ENCODE assay signal across 8 cellular contexts in the genomic region with DNA sequence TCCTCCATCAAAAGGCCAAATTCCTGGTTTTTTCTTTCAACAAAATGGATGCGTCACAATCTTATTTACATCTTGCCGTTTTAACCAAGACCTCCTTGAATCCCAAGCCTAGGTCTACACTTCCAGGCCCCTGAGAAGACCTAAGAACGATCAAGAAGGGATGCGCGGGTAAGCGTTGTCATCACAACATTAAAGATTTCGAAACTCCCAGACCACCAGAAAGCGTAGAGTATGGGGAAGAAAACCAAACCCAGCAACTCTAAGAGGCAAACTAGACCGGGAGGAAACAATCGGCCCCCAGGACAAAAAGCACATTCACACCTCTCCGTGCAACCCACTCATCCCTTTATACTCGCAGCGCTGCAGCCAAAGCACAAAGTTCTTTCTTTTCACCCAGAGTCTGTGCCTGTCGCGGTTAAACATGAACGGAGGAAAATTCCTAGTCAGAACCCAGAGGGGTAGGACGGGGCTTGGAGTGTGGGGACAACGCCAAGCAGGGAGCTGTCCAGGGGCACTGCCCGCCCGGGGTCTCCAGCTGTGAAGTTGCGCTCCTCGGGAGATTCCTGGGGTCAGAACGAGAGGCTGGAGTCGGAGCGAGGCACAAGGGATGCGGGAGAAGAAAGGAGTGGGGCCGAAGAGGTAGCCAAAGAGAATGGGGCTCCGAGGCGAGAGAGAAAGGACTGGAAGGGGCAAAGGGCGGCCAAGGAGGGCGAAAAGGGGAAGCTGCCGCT. TPM values are rescaled to one million over a fixed set of nuclear protein-coding genes. Genes with fewer than 3 reads are reported as not detected.
DNase-seq lines count a peak whose midpoint lies in the region; ATAC-seq lines count a peak whose summit lies in the region.

No MANE protein-coding gene starts in this region.

- 1 to 2% (median 1%) methylated on average over 32 of the region's 32 CpGs for WGBS in adipose tissue, 3 donors

- ATAC-seq in HG03342 (IDR thresholded peaks at IDR 0.05; ENCODE audit: unreplicated experiment), result no peak

- DNase-seq in SKM-1 treated with dmso at 0.1 percent for 144 hours (lab: John Stamatoyannopoulos, UW; ENCODE audit: unreplicated experiment) (peak; percentile 68), SKM-1 (lab: John Stamatoyannopoulos, UW; ENCODE audit: unreplicated experiment) (no peak), kidney glomerular epithelial cell (lab: John Stamatoyannopoulos, UW) (no peak)

- H3K4me1 ChIP-seq in iPS-15b (ENCODE audit: control insufficient read depth, insufficient read depth, low read length), result peaks cover 11% of the 10 kb centered on the region
- peaks cover 26 to 50% (median 39%) of the 10 kb centered on the region in 3 donors for H3K4me1 ChIP-seq in skeletal muscle tissue (ENCODE audit: control insufficient read depth in 3 of 3, insufficient read depth in 3 of 3, low read length in 3 of 3)

- H3K9me3 ChIP-seq in KOPT-K1 (ENCODE audit: insufficient read depth, low read length, poor library complexity, severe bottlenecking) (no peaks in the 10 kb centered on the region), iPS-15b (ENCODE audit: control insufficient read depth, insufficient read depth, low read length) (no peaks in the 10 kb centered on the region), skeletal muscle tissue (ENCODE audit: control insufficient read depth in 3 of 3, low read length in 3 of 3) (no peaks in the 10 kb centered on the region)

- H3K36me3 ChIP-seq in KOPT-K1 (ENCODE audit: insufficient read depth, low read length) (peaks cover 17% of the 10 kb centered on the region), iPS-15b (ENCODE audit: control insufficient read depth, insufficient read depth, low read length) (peaks cover 4% of the 10 kb centered on the region), skeletal muscle tissue (ENCODE audit: control insufficient read depth in 3 of 3, insufficient read depth in 3 of 3, low read length in 3 of 3) (peaks cover 0 to 5% (median 5%) of the 10 kb centered on the region in 3 donors)

- peak overlapping the region; percentile 60 for H3K27ac ChIP-seq in KOPT-K1 (ENCODE audit: low read depth, low read length, poor library complexity, severe bottlenecking)
- H3K27ac ChIP-seq in adipose tissue (ENCODE audit: low read depth, low read length), result peak overlapping the region; percentile 86
- H3K27ac ChIP-seq in skeletal muscle tissue (ENCODE audit: low read depth, low read length), result peak overlapping the region; percentile 100

- H3K27me3 ChIP-seq in iPS-15b (ENCODE audit: control insufficient read depth, insufficient read depth, low read length), result no peaks in the 10 kb centered on the region
- no peaks in the 10 kb centered on the region for H3K27me3 ChIP-seq in skeletal muscle tissue (ENCODE audit: control insufficient read depth in 3 of 3, insufficient read depth in 3 of 3, low read length in 3 of 3)

- H3K4me3 ChIP-seq in iPS-15b (ENCODE audit: low read depth, low read length) (peak overlapping the region; percentile 94), skeletal muscle tissue (ENCODE audit: low read length in 3 of 3) (peak overlapping the region; percentile 86 to 92 (median 91))

- H3K9ac ChIP-seq in iPS-15b (ENCODE audit: low read depth, low read length) (peak overlapping the region; percentile 95), skeletal muscle tissue (ENCODE audit: low read depth in 1 of 3, low read length in 3 of 3) (peak overlapping the region; percentile 94 to 99 (median 98))

RNA-seq across cellular contexts. Expression of gene OSER1, which starts 0.7 kb away (rescaled TPM):
- polyA plus RNA-seq in adipose tissue, result 10 to 100 TPM; 18.8 to 28.9 (median 28.6) TPM
- 31.3 TPM for total RNA-seq in skeletal muscle tissue

RNA-seq across cellular contexts. Expression of gene JPH2, which starts 22.9 kb away (rescaled TPM):
- polyA plus RNA-seq in adipose tissue, result 1 to 10 TPM in 2 of 3 donors, under 1 TPM in 1; 0.43 to 3.0 (median 1.6) TPM
- total RNA-seq in skeletal muscle tissue, result 85.1 TPM

RNA-seq across cellular contexts. Expression of gene GDAP1L1, which starts 37.3 kb away (rescaled TPM):
- polyA plus RNA-seq in adipose tissue, result under 1 TPM in 2 of 3 donors, not detected in 1; 0.06 to 0.10 TPM
- not detected for total RNA-seq in skeletal muscle tissue
